8 cellular contexts compared by ENCODE assay signal in genomic region chr7:121752706-121753105, GRCh38.
DNase-seq lines count a peak whose midpoint lies in the region; ATAC-seq, FAIRE-seq and TF ChIP-seq lines count a peak whose summit lies in the region.

No MANE protein-coding gene starts in this region.

- no peak for ATAC-seq in GM18861 (IDR thresholded peaks at IDR 0.05; ENCODE audit: unreplicated experiment)
- ATAC-seq in GM21360 (IDR thresholded peaks at IDR 0.05; ENCODE audit: unreplicated experiment): no peak

- FAIRE-seq in D721Med (lab: Jason Lieb, UNC) (peak; percentile 90), HTR-8/SVneo (lab: Jason Lieb, UNC) (no peak)

- DNase-seq in D721Med (ENCODE audit: insufficient read length, low spot score) (no peak), HT-29 (ENCODE audit: low spot score) (peak; percentile 30), adrenal gland (peak in 1 of 7 donors; percentile 2), NCI-H2171 treated with DMSO at 0.1 percent for 48 hours (lab: John Stamatoyannopoulos, UW) (no peak), HTR-8/SVneo (ENCODE audit: insufficient read length, low spot score) (no peak)

- TF ChIP-seq CTCF in D721Med (IDR thresholded peaks at IDR 0.05; ENCODE audit: insufficient read depth, missing control alignments) (peak; percentile 67), adrenal gland (IDR thresholded peaks at IDR 0.05) (peak in 4 of 6 experiments; percentile 14 to 29 (median 18)), liver (IDR thresholded peaks at IDR 0.05; ENCODE audit: low read depth, low read length, missing input control) (peak; percentile 18)

- H3K27ac ChIP-seq in adrenal gland (no peak overlapping the region), liver (ENCODE audit: low read depth in 1 of 2, low read length in 2 of 2) (no peak overlapping the region)

- 11 to 22% (median 14%) methylated on average over 3 to 4 of the region's 4 CpGs for WGBS in adrenal gland, 4 donors
- 10% methylated on average over 4 of the region's 4 CpGs for WGBS in liver

- no peak for TF ChIP-seq POLR2A in adrenal gland (IDR thresholded peaks at IDR 0.05)

- H3K4me1 ChIP-seq in adrenal gland (replicated peaks in 1 of 2) (no peaks in the 10 kb centered on the region), liver (ENCODE audit: control insufficient read depth in 4 of 4, insufficient read depth in 4 of 4, low read length in 3 of 4) (no peaks in the 10 kb centered on the region)

- no peak overlapping the region for H3K9ac ChIP-seq in liver (ENCODE audit: low read depth in 1 of 2, low read length in 2 of 2)

- H3K27me3 ChIP-seq in adrenal gland (no peaks in the 10 kb centered on the region), liver (ENCODE audit: control insufficient read depth in 4 of 4, insufficient read depth in 4 of 4, low read length in 3 of 4) (peaks cover 0 to 3% (median 0%) of the 10 kb centered on the region in 4 donors)

- intact Hi-C loops in adrenal gland (cut with DNase I): loop anchor here in 1 of 2 donors (10.0 kb wide), 1 partner anchor 242 kb away; no protein-coding TSS in a partner anchor

- H3K9me3 ChIP-seq in adrenal gland (replicated peaks in 1 of 3): no peaks in the 10 kb centered on the region
- H3K9me3 ChIP-seq in liver (ENCODE audit: control insufficient read depth in 4 of 4, low read length in 3 of 4): no peaks in the 10 kb centered on the region

- TF ChIP-seq RAD21 in liver (IDR thresholded peaks at IDR 0.05): peak; percentile 54 to 65

- H3K4me3 ChIP-seq in adrenal gland (no peak overlapping the region), liver (ENCODE audit: low read depth in 1 of 3, low read length in 3 of 3) (no peak overlapping the region)

- H3K36me3 ChIP-seq in adrenal gland (replicated peaks in 1 of 2) (no peaks in the 10 kb centered on the region), liver (ENCODE audit: control insufficient read depth in 4 of 4, insufficient read depth in 3 of 4, low read depth in 1 of 4, low read length in 3 of 4) (no peaks in the 10 kb centered on the region)

TF ChIP-seq in liver, 16 proteins besides CTCF, POLR2A, EP300 and RAD21:
- TF ChIP-seq NR2F2 (IDR thresholded peaks at IDR 0.05) (no peak), REST (IDR thresholded peaks at IDR 0.05) (no peak), FOXA1 (IDR thresholded peaks at IDR 0.05) (no peak), RXRA (IDR thresholded peaks at IDR 0.05) (no peak), EGR1 (IDR thresholded peaks at IDR 0.05; ENCODE audit: low read depth in 2 of 2) (no peak), HNF4A (conservative IDR thresholded peaks at IDR 0.05) (no peak), YY1 (IDR thresholded peaks at IDR 0.05) (no peak), ATF3 (IDR thresholded peaks at IDR 0.05) (no peak), HNF4G (IDR thresholded peaks at IDR 0.05) (no peak), ZBTB33 (IDR thresholded peaks at IDR 0.05) (no peak), TAF1 (conservative IDR thresholded peaks at IDR 0.05) (no peak), JUND (IDR thresholded peaks at IDR 0.05) (no peak), FOXA2 (IDR thresholded peaks at IDR 0.05) (no peak), MAX (IDR thresholded peaks at IDR 0.05) (no peak), SP1 (IDR thresholded peaks at IDR 0.05) (no peak), GABPA (IDR thresholded peaks at IDR 0.05 in 1 of 2, conservative IDR thresholded peaks at IDR 0.05 in 1 of 2) (no peak)
